Comparison of ENCODE assay signal across 8 cellular contexts in the genomic region with DNA sequence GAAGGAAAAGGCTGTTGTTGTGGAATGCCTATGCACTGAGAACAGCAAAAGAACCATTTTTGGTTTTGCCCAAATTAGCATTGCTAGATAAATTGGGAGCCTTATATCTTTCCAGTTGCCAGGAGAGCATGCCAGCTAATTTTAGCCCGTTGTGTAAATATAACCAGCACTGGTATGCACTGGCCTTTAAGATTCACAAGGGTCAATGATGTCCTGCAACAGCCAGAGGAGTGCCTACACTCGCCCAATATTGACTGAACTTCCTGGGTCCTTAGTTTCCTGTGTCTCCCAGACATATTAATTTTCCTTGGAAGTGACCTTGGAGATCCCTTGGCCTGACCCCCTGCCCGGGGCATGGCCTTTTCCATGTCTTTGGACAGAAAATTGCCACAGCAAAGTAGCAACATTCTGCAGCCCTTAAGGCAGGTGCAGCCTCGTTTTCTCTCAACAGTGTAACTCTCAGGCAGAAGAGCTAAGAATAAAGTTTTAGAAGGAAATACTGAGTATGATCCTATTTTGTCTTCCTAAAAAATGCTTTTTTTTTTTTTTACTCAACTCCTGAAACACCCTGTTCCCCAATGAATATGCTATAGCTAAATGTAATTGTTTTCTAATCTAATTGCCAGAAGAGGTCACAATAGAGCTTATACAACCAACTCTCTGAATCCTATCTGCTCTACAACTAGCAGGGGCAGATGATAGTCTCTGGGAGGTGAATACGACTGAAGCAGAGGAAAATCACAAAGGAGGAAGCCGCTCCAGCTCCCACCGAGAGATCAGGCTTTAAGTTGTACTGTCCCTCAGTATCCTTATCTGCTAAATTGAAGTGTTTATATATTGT.
DNase-seq lines count a peak whose midpoint lies in the region; ATAC-seq and TF ChIP-seq lines count a peak whose summit lies in the region.

No MANE protein-coding gene starts in this region.

- DNase-seq in NCI-H1092 treated with DMSO at 0.1 percent for 48 hours (lab: John Stamatoyannopoulos, UW) (peak; percentile 6), NCI-H1092 (lab: John Stamatoyannopoulos, UW) (no peak), PC-3 (peak; percentile 29), fibroblast of the aortic adventitia (ENCODE audit: low read depth) (peak; percentile 27)
- DNase-seq in stimulated activated effector memory CD8-positive, alpha-beta T cell treated with anti-CD3 and anti-CD28 coated beads, Interleukin-12 subunit alpha, Interleukin-12 subunit beta, amount 100 ng/mL, for 72 hours (ENCODE audit: low spot score in 2 of 2), result no peak
- DNase-seq in activated naive CD4-positive, alpha-beta T cell treated with Interleukin-2 at 50 U/mL for 16 hours, result no peak
- no peak for DNase-seq in activated CD8-positive, alpha-beta memory T cell treated with anti-CD3 and anti-CD28 coated beads, Interleukin-2, amount 50 U/mL, for 48 hours

- H3K9me2 ChIP-seq in PC-3 (replicated peaks; ENCODE audit: low read length), result no peaks in the 10 kb centered on the region

- H3K4me1 Mint-ChIP-seq in stimulated activated effector memory CD8-positive, alpha-beta T cell treated with anti-CD3 and anti-CD28 coated beads, Interleukin-12 subunit alpha, Interleukin-12 subunit beta, amount 100 ng/mL, for 72 hours, result no peaks in the 10 kb centered on the region

- H3K9me3 Mint-ChIP-seq in stimulated activated effector memory CD8-positive, alpha-beta T cell treated with anti-CD3 and anti-CD28 coated beads, Interleukin-12 subunit alpha, Interleukin-12 subunit beta, amount 100 ng/mL, for 72 hours, result no peaks in the 10 kb centered on the region

- H3K4me1 ChIP-seq in PC-3 (ENCODE audit: insufficient read depth, low read length), result no peaks in the 10 kb centered on the region

- H3K27ac ChIP-seq in PC-3 (ENCODE audit: low read length), result no peak overlapping the region

- H3K4me3 Mint-ChIP-seq in stimulated activated effector memory CD8-positive, alpha-beta T cell treated with anti-CD3 and anti-CD28 coated beads, Interleukin-12 subunit alpha, Interleukin-12 subunit beta, amount 100 ng/mL, for 72 hours, result no peak overlapping the region

- no peaks in the 10 kb centered on the region for H3F3A ChIP-seq in PC-3 (ENCODE audit: low read length, unreplicated experiment)

- no peaks in the 10 kb centered on the region; the same call in 1 of the 2 replicates for H3K27me3 ChIP-seq in PC-3 (ENCODE audit: low read length)

- intact Hi-C loops in PC-3 (cut with micrococcal nuclease), result loop anchor here (1.0 to 10.0 kb wide), 4 partner anchors 82 to 206 kb away; no protein-coding TSS in a partner anchor

- no peak overlapping the region for H3K9ac ChIP-seq in PC-3 (ENCODE audit: low read length)

- no TSS peak for BruUV-seq in PC-3 (replicated peaks; lab: Mats Ljungman, UMichigan)

- no peaks in the 10 kb centered on the region for H3K79me2 ChIP-seq in PC-3 (ENCODE audit: low read length)

- H2AFZ ChIP-seq in PC-3 (ENCODE audit: low read length), result no peak overlapping the region

- H3K27ac Mint-ChIP-seq in stimulated activated effector memory CD8-positive, alpha-beta T cell treated with anti-CD3 and anti-CD28 coated beads, Interleukin-12 subunit alpha, Interleukin-12 subunit beta, amount 100 ng/mL, for 72 hours, result no peak overlapping the region

- no peaks in the 10 kb centered on the region for H3K9me3 ChIP-seq in PC-3 (ENCODE audit: low read length)

- ATAC-seq in PC-3 (peak; percentile 38), GM18502 (IDR thresholded peaks at IDR 0.05; ENCODE audit: poor library complexity, unreplicated experiment) (no peak)
- peak; percentile 51 for ATAC-seq in stimulated activated effector memory CD8-positive, alpha-beta T cell treated with anti-CD3 and anti-CD28 coated beads, Interleukin-12 subunit alpha, Interleukin-12 subunit beta, amount 100 ng/mL, for 72 hours

- no peaks in the 10 kb centered on the region for H3K36me3 Mint-ChIP-seq in stimulated activated effector memory CD8-positive, alpha-beta T cell treated with anti-CD3 and anti-CD28 coated beads, Interleukin-12 subunit alpha, Interleukin-12 subunit beta, amount 100 ng/mL, for 72 hours

- H4K20me1 ChIP-seq in PC-3 (ENCODE audit: low read length), result no peaks in the 10 kb centered on the region

- H3K36me3 ChIP-seq in PC-3 (ENCODE audit: low read depth, low read length), result no peaks in the 10 kb centered on the region

- TF ChIP-seq CTCF in PC-3 (conservative IDR thresholded peaks at IDR 0.05; ENCODE audit: low read depth, low read length) (peak; percentile 37; the same call in 1 of the 2 replicates), fibroblast of the aortic adventitia (IDR thresholded peaks at IDR 0.05; ENCODE audit: insufficient read depth, low read length) (no peak)

- POLR2A ChIA-PET in PC-3 (lab: Charles Lee; ENCODE audit: unreplicated experiment), result no interaction called here

- CTCF ChIA-PET in PC-3 (lab: Charles Lee), result interaction anchor here (0.6 to 1.2 kb wide), 6 partner anchors 120 to 246 kb away, joined by 3 to 14 read pairs (median 8); no protein-coding TSS in a partner anchor

- H3K4me2 ChIP-seq in PC-3 (ENCODE audit: low read length), result no peak overlapping the region

- H3K4me3 ChIP-seq in PC-3 (ENCODE audit: low read length), result no peak overlapping the region
- H3K4me3 ChIP-seq in fibroblast of the aortic adventitia (ENCODE audit: low read depth, low read length), result no peak overlapping the region

Comparison
In these comparisons a context has a peak if more than half of its experiments do, and no peak if none do; other contexts are left out.
1. DNase-seq: peak in NCI-H1092 treated with DMSO at 0.1 percent for 48 hours (single experiment), PC-3 (single experiment) and fibroblast of the aortic adventitia (single experiment); none in NCI-H1092 (single experiment), stimulated activated effector memory CD8-positive, alpha-beta T cell treated with anti-CD3 and anti-CD28 coated beads, Interleukin-12 subunit alpha, Interleukin-12 subunit beta, amount 100 ng/mL, for 72 hours (0 of 2), activated naive CD4-positive, alpha-beta T cell treated with Interleukin-2 at 50 U/mL for 16 hours (single experiment) and activated CD8-positive, alpha-beta memory T cell treated with anti-CD3 and anti-CD28 coated beads, Interleukin-2, amount 50 U/mL, for 48 hours (single experiment).